Comparison of ENCODE assay signal across 8 cellular contexts in the genomic region with DNA sequence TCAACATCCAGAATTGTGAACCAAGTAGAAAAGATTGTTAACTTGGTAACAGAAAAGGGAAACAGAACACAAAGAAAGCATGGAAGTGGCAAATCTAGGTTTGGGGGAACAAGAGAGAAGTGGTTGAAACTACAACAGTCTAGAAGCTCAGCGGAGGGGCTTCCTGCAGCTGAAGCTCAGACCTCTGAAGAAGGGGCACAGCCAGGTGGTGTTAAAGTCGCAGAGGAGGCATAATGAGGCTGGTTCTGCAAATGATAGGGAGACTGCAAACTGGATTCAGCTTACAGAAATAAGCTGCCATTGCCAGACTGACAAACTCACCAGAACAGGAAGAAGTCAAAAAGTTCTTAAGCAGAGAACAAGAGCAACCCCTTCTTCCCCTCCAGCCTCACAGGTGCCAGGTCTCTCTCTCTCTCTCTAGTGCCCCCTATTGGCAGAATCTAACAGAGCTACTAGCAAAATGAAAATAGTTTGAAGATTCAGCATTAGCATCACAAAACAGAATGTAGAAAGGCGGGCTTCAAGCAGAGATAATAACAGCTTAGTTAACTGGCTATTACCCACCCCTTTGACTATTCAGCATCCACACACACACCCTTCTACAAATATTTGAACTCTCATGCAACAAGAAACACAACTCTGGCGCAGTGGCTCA.
DNase-seq lines count a peak whose midpoint lies in the region; ATAC-seq and TF ChIP-seq lines count a peak whose summit lies in the region.

No MANE protein-coding gene starts in this region.

- intact Hi-C loops in PC-9 (cut with micrococcal nuclease; ENCODE audit: unreplicated experiment) (loop anchor here (5.0 kb wide), 1 partner anchor 37 kb away; no protein-coding TSS in a partner anchor), spleen (cut with DNase I; ENCODE audit: low total_unique reads) (no loop called here)

- peak; percentile 64 for ATAC-seq in HG02973 (IDR thresholded peaks at IDR 0.05; ENCODE audit: unreplicated experiment)

- H3F3A ChIP-seq in PC-9 (ENCODE audit: insufficient read depth, low read depth) = no peaks in the 10 kb centered on the region

- no peak overlapping the region for H3K4me2 ChIP-seq in PC-9

- H3K4me1 ChIP-seq in PC-9 (replicated peaks; ENCODE audit: insufficient read depth) (no peaks in the 10 kb centered on the region), spleen (peaks cover 0 to 4% (median 2%) of the 10 kb centered on the region in 6 donors)

- H3K36me3 ChIP-seq in PC-9 (ENCODE audit: low read depth) (no peaks in the 10 kb centered on the region), spleen (no peaks in the 10 kb centered on the region)

- H3K27ac ChIP-seq in PC-9 (no peak overlapping the region), spleen (peak overlapping the region in 1 of 8 donors; percentile 13)

- CTCF ChIA-PET in PC-9 (lab: Charles Lee) = interaction anchor here (0.9 to 1.8 kb wide), 3 partner anchors 16 to 146 kb away, joined by 5 to 7 read pairs (median 6); no protein-coding TSS in a partner anchor

- H2AFZ ChIP-seq in PC-9 = no peak overlapping the region

- TF ChIP-seq POLR2A in spleen (IDR thresholded peaks at IDR 0.05) = no peak

- BruUV-seq in PC-9 (replicated peaks; lab: Mats Ljungman, UMichigan) = no TSS peak

- in situ Hi-C loops in ACHN (cut with HindIII; ENCODE audit: low pct_ligation_motif_present, low pct_unique_long_range_greater_than_20kb, low sequenced_read_pairs) (no loop called here), GM13976 (cut with MboI; ENCODE audit: low sequenced_read_pairs, unreplicated experiment) (no loop called here)

- no peaks in the 10 kb centered on the region for H3K79me2 ChIP-seq in PC-9 (ENCODE audit: low read depth)

- 75 to 89% (median 80%) methylated on average over 4 of the region's 4 CpGs for WGBS in spleen, 5 donors

- peak; percentile 35 for TF ChIP-seq CTCF in GM13976 (IDR thresholded peaks at IDR 0.05; ENCODE audit: borderline replicate concordance, control extremely low read depth, extremely low read depth, insufficient read depth, missing control alignments)
- peak; percentile 57 for TF ChIP-seq CTCF in PC-9 (conservative IDR thresholded peaks at IDR 0.05)
- TF ChIP-seq CTCF in epithelial cell of esophagus (IDR thresholded peaks at IDR 0.05; ENCODE audit: insufficient read depth, low read depth, low read length, missing control alignments) = peak; percentile 53
- TF ChIP-seq CTCF in spleen (IDR thresholded peaks at IDR 0.05 in 8 of 11, conservative IDR thresholded peaks at IDR 0.05 in 3 of 11) = peak in 9 of 11 experiments; percentile 32 to 62 (median 54)

- POLR2A ChIA-PET in PC-9 (lab: Charles Lee; ENCODE audit: unreplicated experiment) = interaction anchor here (0.5 kb wide), 1 partner anchor 68 kb away, joined by 5 read pairs; no protein-coding TSS in a partner anchor

- no peaks in the 10 kb centered on the region for H3K9me3 ChIP-seq in PC-9 (ENCODE audit: insufficient read depth, low read depth)
- H3K9me3 ChIP-seq in spleen = no peaks in the 10 kb centered on the region

- no peaks in the 10 kb centered on the region for H3K9me2 ChIP-seq in PC-9 (ENCODE audit: insufficient read depth)

- DNase-seq in ACHN (peak; percentile 45), GM13976 (ENCODE audit: low spot score) (peak; percentile 41), PC-9 (no peak), epithelial cell of esophagus (ENCODE audit: low read depth) (peak; percentile 40), spleen (no peak), NCI-H524 treated with DMSO at 0.1 percent for 48 hours (lab: John Stamatoyannopoulos, UW) (no peak)
- DNase-seq in activated CD8-positive, alpha-beta memory T cell treated with anti-CD3 and anti-CD28 coated beads, Interleukin-2, amount 50 U/mL, for 4 hours = no peak

- H3K4me3 ChIP-seq in PC-9 (no peak overlapping the region), epithelial cell of esophagus (ENCODE audit: low read length) (no peak overlapping the region), spleen (no peak overlapping the region)

- H4K20me1 ChIP-seq in PC-9 (ENCODE audit: insufficient read depth) = no peaks in the 10 kb centered on the region

- H3K27me3 ChIP-seq in PC-9 (ENCODE audit: insufficient read depth, low read depth) (no peaks in the 10 kb centered on the region), spleen (replicated peaks in 1 of 7) (no peaks in the 10 kb centered on the region)

Comparison
In these comparisons a context has a peak if more than half of its experiments do, and no peak if none do; other contexts are left out.
1. DNase-seq: peak in ACHN (single experiment), GM13976 (single experiment) and epithelial cell of esophagus (single experiment); none in PC-9 (0 of 2), spleen (single experiment), NCI-H524 treated with DMSO at 0.1 percent for 48 hours (single experiment) and activated CD8-positive, alpha-beta memory T cell treated with anti-CD3 and anti-CD28 coated beads, Interleukin-2, amount 50 U/mL, for 4 hours (single experiment).
2. Peak in every context shown above with its lines, with median percentiles within 50 percentile points of each other: CTCF ChIP-seq.